Comparison of ENCODE assay signal across 10 cellular contexts in the genomic region with DNA sequence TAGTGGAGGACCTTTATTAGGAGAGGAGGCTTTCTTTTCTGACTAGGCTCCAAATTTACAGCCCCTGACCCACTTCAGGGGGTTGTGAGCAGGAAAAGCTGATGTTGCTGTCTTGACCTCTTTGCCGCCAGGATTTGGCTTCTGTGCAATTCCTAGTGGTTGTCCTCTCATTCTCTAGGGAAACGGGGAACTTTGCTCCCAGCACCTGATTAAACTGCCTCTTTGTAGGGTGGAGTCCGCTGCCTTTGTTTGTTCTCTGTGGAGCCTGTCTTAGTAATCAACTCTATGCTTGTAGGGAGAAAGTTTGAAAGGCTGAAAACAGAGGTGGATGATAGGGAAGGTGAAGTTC. TPM values are rescaled to one million over a fixed set of nuclear protein-coding genes. Genes with fewer than 3 reads are reported as not detected.
A peak's percentile ranks its signal among the peaks of the same experiment; 100 is the strongest.
DNase-seq lines count a peak whose midpoint lies in the region; ATAC-seq and TF ChIP-seq lines count a peak whose summit lies in the region.
"Had no signal": no experiment of that assay in that cellular context is flagged by ENCODE, and none has a peak within 500 bp of the region (broad histone marks: within the 10 kb centered on the region; RNA-seq: fewer than 3 reads in every experiment).

No MANE protein-coding gene starts in this region.

- H3K27me3 ChIP-seq in BLaER1 (no peaks in the 10 kb centered on the region), trophoblast cell (ENCODE audit: insufficient read depth, low read length) (no peaks in the 10 kb centered on the region)

- H2BK5ac ChIP-seq in trophoblast cell (ENCODE audit: low read depth, low read length, poor library complexity): peak overlapping the region; percentile 93

- peak overlapping the region; percentile 76 for H3K4me2 ChIP-seq in BLaER1
- peak overlapping the region; percentile 56 for H3K4me2 ChIP-seq in trophoblast cell (ENCODE audit: low read length)

- H3K9me3 Mint-ChIP-seq in glutamatergic neuron (ENCODE audit: unreplicated experiment): peaks cover 2% of the 10 kb centered on the region

- H4K91ac ChIP-seq in trophoblast cell (ENCODE audit: low read depth, low read length): peak overlapping the region; percentile 80

- peaks cover 6% of the 10 kb centered on the region; the same call in 1 of the 2 replicates for H4K20me1 ChIP-seq in BLaER1

- peaks cover 6% of the 10 kb centered on the region for H3K27me3 Mint-ChIP-seq in glutamatergic neuron (ENCODE audit: unreplicated experiment)

- H3K27ac ChIP-seq in BLaER1: no peak overlapping the region
- H3K27ac ChIP-seq in VCaP: peak overlapping the region; percentile 92
- peak overlapping the region; percentile 100 for H3K27ac ChIP-seq in trophoblast cell (ENCODE audit: low read depth, low read length)

- peak overlapping the region; percentile 47 for H2BK12ac ChIP-seq in trophoblast cell (ENCODE audit: low read length)

- H2AFZ ChIP-seq in trophoblast cell (ENCODE audit: insufficient read depth, low read length, poor library complexity): no peak overlapping the region

- DNase-seq in glutamatergic neuron: no peak
- no peak for DNase-seq in trophoblast cell
- no peak for DNase-seq in NCI-H2196 (lab: John Stamatoyannopoulos, UW; ENCODE audit: unreplicated experiment)
- no peak for DNase-seq in UCSD-AML1 (lab: John Stamatoyannopoulos, UW; ENCODE audit: unreplicated experiment)
- DNase-seq: activated T-cell treated with anti-CD3 and anti-CD28 coated beads for 4 hours had no signal

- H3K79me1 ChIP-seq in trophoblast cell (ENCODE audit: low read length): peaks cover 37% of the 10 kb centered on the region

- no CpG with 5 or more reads among the region's 3 CpGs for WGBS in trophoblast cell (ENCODE audit: extremely low coverage, insufficient coverage, insufficient read length)

- H3K18ac ChIP-seq in trophoblast cell (ENCODE audit: low read length): peak overlapping the region; percentile 62

- H3K4me1 Mint-ChIP-seq in glutamatergic neuron (ENCODE audit: low read depth, unreplicated experiment): peaks cover 73% of the 10 kb centered on the region

- peaks cover 52% of the 10 kb centered on the region for H3K4me1 ChIP-seq in BLaER1
- H3K4me1 ChIP-seq in trophoblast cell (ENCODE audit: control insufficient read depth in 1 of 2, insufficient read depth in 2 of 2, low read length in 2 of 2): peaks cover 20 to 48% of the 10 kb centered on the region in 2 experiments

- H3K27ac Mint-ChIP-seq in glutamatergic neuron (ENCODE audit: unreplicated experiment): peak overlapping the region; percentile 88

- ATAC-seq in HG03565 (IDR thresholded peaks at IDR 0.05; ENCODE audit: unreplicated experiment) (no peak), GM18519 (IDR thresholded peaks at IDR 0.05; ENCODE audit: low FRiP score, unreplicated experiment) (no peak)

- peak overlapping the region; percentile 20 for H2AK5ac ChIP-seq in trophoblast cell (ENCODE audit: low read length)

- peak overlapping the region; percentile 35 for H3K4ac ChIP-seq in trophoblast cell (ENCODE audit: low read depth, low read length)

- no peaks in the 10 kb centered on the region for H3K9me3 ChIP-seq in BLaER1
- no peaks in the 10 kb centered on the region for H3K9me3 ChIP-seq in trophoblast cell (ENCODE audit: insufficient read depth, low read depth, low read length)

- H3K9ac ChIP-seq in BLaER1: no peak overlapping the region
- H3K9ac ChIP-seq in trophoblast cell (ENCODE audit: low read length): peak overlapping the region; percentile 69

- H4K8ac ChIP-seq in trophoblast cell (ENCODE audit: low read depth, low read length): peak overlapping the region; percentile 56

- no peaks in the 10 kb centered on the region for H3K36me3 Mint-ChIP-seq in glutamatergic neuron (ENCODE audit: unreplicated experiment)

- TF ChIP-seq CTCF in VCaP (conservative IDR thresholded peaks at IDR 0.05) (no peak), glutamatergic neuron (IDR thresholded peaks at IDR 0.05; ENCODE audit: partially characterized antibody, unreplicated experiment) (no peak)

- no peaks in the 10 kb centered on the region; the same call in 1 of the 2 replicates for H3K36me3 ChIP-seq in BLaER1
- H3K36me3 ChIP-seq in trophoblast cell (ENCODE audit: control insufficient read depth in 1 of 2, insufficient read depth in 2 of 2, low read length in 2 of 2): no peaks in the 10 kb centered on the region

- H4K12ac ChIP-seq in trophoblast cell (ENCODE audit: low read depth, low read length): no peak overlapping the region

- no peak overlapping the region for H3K4me3 ChIP-seq in BLaER1
- H3K4me3 ChIP-seq in trophoblast cell (ENCODE audit: low read depth, low read length): no peak overlapping the region

- H3K4me3 Mint-ChIP-seq in glutamatergic neuron (ENCODE audit: unreplicated experiment): peak overlapping the region; percentile 76

- H3K14ac ChIP-seq in trophoblast cell (ENCODE audit: low read length): peak overlapping the region; percentile 74

- no peak overlapping the region for H3K23ac ChIP-seq in trophoblast cell (ENCODE audit: low read length)

- peaks cover 18% of the 10 kb centered on the region for H3K79me2 ChIP-seq in trophoblast cell (ENCODE audit: control insufficient read depth, insufficient read depth, low read length, poor library complexity)

- peak overlapping the region; percentile 81 for H2BK120ac ChIP-seq in trophoblast cell (ENCODE audit: insufficient read depth, low read length, poor library complexity)

RNA-seq across cellular contexts. Expression of a gene that starts 16.3 kb away (rescaled TPM):
- total RNA-seq in glutamatergic neuron (ENCODE audit: unreplicated experiment): 344 TPM
- polyA plus RNA-seq in trophoblast cell (2013): 146 and 148 TPM in 2 replicates

RNA-seq across cellular contexts. Expression of a gene that starts 26.3 kb away (rescaled TPM):
- not detected for total RNA-seq in glutamatergic neuron (ENCODE audit: unreplicated experiment)
- not detected in 2 replicates for polyA plus RNA-seq in trophoblast cell (2013)
- total RNA-seq: left cardiac atrium had no signal

RNA-seq across cellular contexts. Expression of a gene that starts 36.7 kb away (rescaled TPM):
- total RNA-seq in glutamatergic neuron (ENCODE audit: unreplicated experiment): 98.8 TPM
- 198 and 199 TPM in 2 replicates for polyA plus RNA-seq in trophoblast cell (2013)
